ENCODE assay signal across 25 cellular contexts in genomic region chr7:74585844-74586243, GRCh38.
DNase-seq lines count a peak whose midpoint lies in the region; ATAC-seq and TF ChIP-seq lines count a peak whose summit lies in the region.
"Had no signal": no experiment of that assay in that cellular context is flagged by ENCODE, and none has a peak within 500 bp of the region (broad histone marks: within the 10 kb centered on the region; RNA-seq: fewer than 3 reads in every experiment).

No MANE protein-coding gene starts in this region.

- no peaks in the 10 kb centered on the region for H3K9me3 ChIP-seq in WERI-Rb-1 (ENCODE audit: severe bottlenecking)
- H3K9me3 ChIP-seq in endodermal cell (ENCODE audit: control insufficient read depth, low read length): no peaks in the 10 kb centered on the region
- H3K9me3 ChIP-seq in subcutaneous abdominal adipose tissue (ENCODE audit: control insufficient read depth in 5 of 5, low read length in 5 of 5): no peaks in the 10 kb centered on the region
- H3K9me3 ChIP-seq: gastroesophageal sphincter, left ventricle myocardium inferior, Peyer's patch, sigmoid colon, testis had no signal

- H3K27me3 ChIP-seq in WERI-Rb-1 (ENCODE audit: insufficient read depth, low read depth, severe bottlenecking) (no peaks in the 10 kb centered on the region), endodermal cell (ENCODE audit: control insufficient read depth, insufficient read depth, low read length, poor library complexity, severe bottlenecking) (no peaks in the 10 kb centered on the region), subcutaneous abdominal adipose tissue (ENCODE audit: control insufficient read depth in 5 of 5, insufficient read depth in 4 of 5, low read length in 5 of 5) (no peaks in the 10 kb centered on the region)
- H3K27me3 ChIP-seq: gastroesophageal sphincter, Peyer's patch, sigmoid colon, testis had no signal

- H3K4me1 ChIP-seq in endodermal cell (ENCODE audit: control insufficient read depth, insufficient read depth, low read length): peaks cover 12% of the 10 kb centered on the region
- peaks cover 7 to 28% (median 20%) of the 10 kb centered on the region in 5 donors for H3K4me1 ChIP-seq in subcutaneous abdominal adipose tissue (ENCODE audit: control insufficient read depth in 5 of 5, insufficient read depth in 5 of 5, low read length in 5 of 5)

- DNase-seq in WERI-Rb-1 (no peak), endodermal cell (no peak), nephron progenitor cell (no peak), NCI-H187 (lab: John Stamatoyannopoulos, UW) (no peak), GM19238 (ENCODE audit: insufficient read length, low spot score) (no peak)
- DNase-seq: activated CD4-positive, alpha-beta T cell treated with anti-CD3 and anti-CD28 coated beads, Interleukin-2, amount 50 U/mL, for 4 hours; CD4-positive, CD25-positive, alpha-beta regulatory T cell; cortex of kidney; left ventricle myocardium inferior; natural killer cell; NCI-H1092 treated with DMSO at 0.1 percent for 48 hours; NCI-H2029; NCI-H2227 treated with DMSO at 0.1 percent for 48 hours; NCI-H526 treated with DMSO at 0.1 percent for 48 hours; Peyer's patch; posterior cingulate gyrus; stimulated activated naive CD4-positive, alpha-beta T cell had no signal

- H3K4me3 Mint-ChIP-seq in endodermal cell (no peak overlapping the region), nephron progenitor cell (no peak overlapping the region)
- H3K4me3 Mint-ChIP-seq: activated naive CD4-positive, alpha-beta T cell treated with anti-CD3 and anti-CD28 coated beads, Interleukin-2, amount 50 U/mL, for 24 hours; activated T-helper 1 cell treated with anti-CD3 and anti-CD28 coated beads, Interleukin-12 subunit alpha, Interleukin-12 subunit beta, Interleukin-2, Interleukin-4 antibody, amounts not matched to agents 30 ng/mL and 10 ng/mL and 1 ng/mL, durations not matched to agents 14 hours and 24 hours and 36 hours; CD4-positive, CD25-positive, alpha-beta regulatory T cell; natural killer cell had no signal

- H3K9me3 Mint-ChIP-seq in endodermal cell (no peaks in the 10 kb centered on the region), nephron progenitor cell (no peaks in the 10 kb centered on the region)
- H3K9me3 Mint-ChIP-seq: activated naive CD4-positive, alpha-beta T cell treated with anti-CD3 and anti-CD28 coated beads, Interleukin-2, amount 50 U/mL, for 24 hours; activated T-helper 1 cell treated with anti-CD3 and anti-CD28 coated beads, Interleukin-12 subunit alpha, Interleukin-12 subunit beta, Interleukin-2, Interleukin-4 antibody, amounts not matched to agents 30 ng/mL and 10 ng/mL and 1 ng/mL, durations not matched to agents 14 hours and 24 hours and 36 hours; natural killer cell had no signal

- peak overlapping the region; percentile 74 for H3K27ac Mint-ChIP-seq in endodermal cell
- H3K27ac Mint-ChIP-seq in nephron progenitor cell: peak overlapping the region; percentile 99
- H3K27ac Mint-ChIP-seq: activated naive CD4-positive, alpha-beta T cell treated with anti-CD3 and anti-CD28 coated beads, Interleukin-2, amount 50 U/mL, for 24 hours; activated T-helper 1 cell treated with anti-CD3 and anti-CD28 coated beads, Interleukin-12 subunit alpha, Interleukin-12 subunit beta, Interleukin-2, Interleukin-4 antibody, amounts not matched to agents 30 ng/mL and 10 ng/mL and 1 ng/mL, durations not matched to agents 14 hours and 24 hours and 36 hours; natural killer cell had no signal

- no peak for ATAC-seq in GM21381 (IDR thresholded peaks at IDR 0.05; ENCODE audit: unreplicated experiment)
- no peak for ATAC-seq in HG02970 (IDR thresholded peaks at IDR 0.05; ENCODE audit: low FRiP score, unreplicated experiment)
- ATAC-seq: gastroesophageal sphincter, natural killer cell had no signal

- H3K4me3 ChIP-seq in WERI-Rb-1 (ENCODE audit: low read depth, low read length): no peak overlapping the region
- H3K4me3 ChIP-seq in endodermal cell (ENCODE audit: low read length): no peak overlapping the region
- H3K4me3 ChIP-seq in subcutaneous abdominal adipose tissue (ENCODE audit: low read depth in 1 of 5, low read length in 5 of 5): no peak overlapping the region
- H3K4me3 ChIP-seq: gastroesophageal sphincter, left ventricle myocardium inferior, Peyer's patch, sigmoid colon, testis had no signal

- peaks cover 45% of the 10 kb centered on the region for H3K36me3 ChIP-seq in WERI-Rb-1
- peaks cover 32% of the 10 kb centered on the region for H3K36me3 ChIP-seq in endodermal cell (ENCODE audit: control insufficient read depth, insufficient read depth, low read length)
- peaks cover 0 to 7% (median 3%) of the 10 kb centered on the region in 5 donors for H3K36me3 ChIP-seq in subcutaneous abdominal adipose tissue (ENCODE audit: control insufficient read depth in 5 of 5, insufficient read depth in 5 of 5, low read length in 5 of 5)

- H3K4me1 Mint-ChIP-seq in endodermal cell: peaks cover 24% of the 10 kb centered on the region
- H3K4me1 Mint-ChIP-seq in nephron progenitor cell: peaks cover 54% of the 10 kb centered on the region
- H3K4me1 Mint-ChIP-seq: activated naive CD4-positive, alpha-beta T cell treated with anti-CD3 and anti-CD28 coated beads, Interleukin-2, amount 50 U/mL, for 24 hours; CD4-positive, CD25-positive, alpha-beta regulatory T cell had no signal

- TF ChIP-seq CTCF in WERI-Rb-1 (IDR thresholded peaks at IDR 0.05; ENCODE audit: low read depth, low read length) (no peak), endodermal cell (conservative IDR thresholded peaks at IDR 0.05) (no peak), nephron progenitor cell (IDR thresholded peaks at IDR 0.05) (no peak)

- H3K27me3 Mint-ChIP-seq in endodermal cell (ENCODE audit: insufficient read depth) (no peaks in the 10 kb centered on the region), nephron progenitor cell (ENCODE audit: low read depth, poor library complexity) (peaks cover 2% of the 10 kb centered on the region)
- H3K27me3 Mint-ChIP-seq: activated naive CD4-positive, alpha-beta T cell treated with anti-CD3 and anti-CD28 coated beads, Interleukin-2, amount 50 U/mL, for 24 hours; CD4-positive, CD25-positive, alpha-beta regulatory T cell had no signal

- H3K9ac ChIP-seq in endodermal cell (ENCODE audit: extremely low read depth, low read length, poor library complexity, severe bottlenecking): no peak overlapping the region
- no peak overlapping the region for H3K9ac ChIP-seq in subcutaneous abdominal adipose tissue (ENCODE audit: low read length in 5 of 5)

- peak overlapping the region; percentile 87 for H3K27ac ChIP-seq in WERI-Rb-1
- H3K27ac ChIP-seq in endodermal cell (ENCODE audit: low read depth, low read length): peak overlapping the region; percentile 77
- peak overlapping the region; percentile 67 for H3K27ac ChIP-seq in subcutaneous abdominal adipose tissue (ENCODE audit: low read depth, low read length)
- H3K27ac ChIP-seq: testis had no signal

- H3K36me3 Mint-ChIP-seq in endodermal cell (ENCODE audit: low read depth) (peaks cover 17% of the 10 kb centered on the region), nephron progenitor cell (ENCODE audit: low read depth) (peaks cover 14% of the 10 kb centered on the region)
- H3K36me3 Mint-ChIP-seq: activated naive CD4-positive, alpha-beta T cell treated with anti-CD3 and anti-CD28 coated beads, Interleukin-2, amount 50 U/mL, for 24 hours; CD4-positive, CD25-positive, alpha-beta regulatory T cell; natural killer cell had no signal
